9 cellular contexts compared by ENCODE assay signal in genomic region chr19:18002347-18002850, GRCh38. TPM values are rescaled to one million over a fixed set of nuclear protein-coding genes. Genes with fewer than 3 reads are reported as not detected.
DNase-seq lines count a peak whose midpoint lies in the region; ATAC-seq, FAIRE-seq and TF ChIP-seq lines count a peak whose summit lies in the region.
"Had no signal": no experiment of that assay in that cellular context is flagged by ENCODE, and none has a peak within 500 bp of the region (broad histone marks: within the 10 kb centered on the region; RNA-seq: fewer than 3 reads in every experiment).

No MANE protein-coding gene starts in this region.

- H3K4me1 ChIP-seq in keratinocyte (ENCODE audit: control insufficient read depth, extremely low read depth, insufficient read depth, low read length), result peaks cover 11% of the 10 kb centered on the region
- peaks cover 0 to 32% (median 7%) of the 10 kb centered on the region in 4 donors for H3K4me1 ChIP-seq in tibial nerve

- H3K36me3 Mint-ChIP-seq in activated T-cell treated with anti-CD3 and anti-CD28 coated beads, Interleukin-2, amount 50 U/mL, for 4 hours (ENCODE audit: insufficient read depth), result peaks cover 3% of the 10 kb centered on the region

- H3K9ac ChIP-seq in keratinocyte (ENCODE audit: control insufficient read depth, extremely low read depth, insufficient read depth, low read length), result no peak overlapping the region

- H3K9me3 Mint-ChIP-seq in activated T-cell treated with anti-CD3 and anti-CD28 coated beads, Interleukin-2, amount 50 U/mL, for 4 hours, result no peaks in the 10 kb centered on the region

- no peak for TF ChIP-seq POLR2A in tibial nerve (IDR thresholded peaks at IDR 0.05)

- H3K79me2 ChIP-seq in keratinocyte (ENCODE audit: control insufficient read depth, insufficient read depth, low read length), result peaks cover 6% of the 10 kb centered on the region

- 83 to 89% methylated on average over 23 to 27 of the region's 27 CpGs for WGBS in tibial nerve, 2 donors

- H4K20me1 ChIP-seq in keratinocyte (ENCODE audit: control insufficient read depth, extremely low read depth, insufficient read depth, low read length), result no peaks in the 10 kb centered on the region

- DNase-seq in activated T-cell treated with anti-CD3 and anti-CD28 coated beads, Interleukin-2, amount 50 U/mL, for 4 hours, result no peak
- DNase-seq in activated T-cell treated with anti-CD3 and anti-CD28 coated beads for 4 hours (no peak), keratinocyte (ENCODE audit: low read depth, low spot score) (no peak), tibial nerve (ENCODE audit: low spot score in 2 of 2) (no peak), NCI-H2227 (lab: John Stamatoyannopoulos, UW; ENCODE audit: unreplicated experiment) (no peak), NCI-H1694 (lab: John Stamatoyannopoulos, UW) (no peak)
- peak; percentile 46 to 49 for DNase-seq in activated T-cell treated with anti-CD3 and anti-CD28 coated beads, Interleukin-2, amount 50 U/mL, for 48 hours
- DNase-seq: islet precursor cell had no signal

- no peak for TF ChIP-seq EP300 in tibial nerve (IDR thresholded peaks at IDR 0.05)

- TF ChIP-seq CTCF in keratinocyte (optimal IDR thresholded peaks at IDR 0.05 in 1 of 3, IDR thresholded peaks at IDR 0.05 in 1 of 3, conservative IDR thresholded peaks at IDR 0.05 in 1 of 3; ENCODE audit: extremely low read depth in 1 of 3, insufficient read depth in 2 of 3, low read length in 3 of 3) (no peak), tibial nerve (IDR thresholded peaks at IDR 0.05) (no peak)

- H3K27me3 ChIP-seq in keratinocyte (ENCODE audit: control insufficient read depth, extremely low read depth, insufficient read depth, low read length) (no peaks in the 10 kb centered on the region), tibial nerve (no peaks in the 10 kb centered on the region)

- H3K36me3 ChIP-seq in keratinocyte (ENCODE audit: control insufficient read depth in 2 of 2, extremely low read depth in 1 of 2, insufficient read depth in 2 of 2, low read length in 2 of 2), result no peaks in the 10 kb centered on the region
- H3K36me3 ChIP-seq in tibial nerve, result no peaks in the 10 kb centered on the region

- H3K4me1 Mint-ChIP-seq in activated T-cell treated with anti-CD3 and anti-CD28 coated beads, Interleukin-2, amount 50 U/mL, for 4 hours (ENCODE audit: low read depth), result peaks cover 27% of the 10 kb centered on the region

- H3K4me2 ChIP-seq in keratinocyte (ENCODE audit: control insufficient read depth, extremely low read depth, insufficient read depth, low read depth, low read length), result peak overlapping the region; percentile 82

- H3K27me3 Mint-ChIP-seq in activated T-cell treated with anti-CD3 and anti-CD28 coated beads, Interleukin-2, amount 50 U/mL, for 4 hours (ENCODE audit: low read depth), result no peaks in the 10 kb centered on the region

- no peak overlapping the region for H3K27ac ChIP-seq in keratinocyte (ENCODE audit: control insufficient read depth, insufficient read depth, low read length)
- H3K27ac ChIP-seq in tibial nerve, result peak overlapping the region; percentile 83 to 96 (median 93)

- H3K4me3 Mint-ChIP-seq in activated T-cell treated with anti-CD3 and anti-CD28 coated beads, Interleukin-2, amount 50 U/mL, for 4 hours, result peak overlapping the region; percentile 89

- H3K4me3 ChIP-seq in keratinocyte (ENCODE audit: control insufficient read depth in 2 of 3, extremely low read depth in 1 of 3, insufficient read depth in 2 of 3, low read depth in 1 of 3, low read length in 3 of 3) (no peak overlapping the region), tibial nerve (peak overlapping the region; percentile 56 to 69 (median 61))

- no peaks in the 10 kb centered on the region for H3K9me1 ChIP-seq in keratinocyte (ENCODE audit: control insufficient read depth, extremely low read depth, insufficient read depth, low read length)

- H3K9me3 ChIP-seq in keratinocyte (ENCODE audit: control insufficient read depth, low read depth, low read length) (no peaks in the 10 kb centered on the region), tibial nerve (no peaks in the 10 kb centered on the region)

- dilution Hi-C loops in keratinocyte (cut with MboI; ENCODE audit: extremely low pct_ligation_motif_present, low sequenced_read_pairs), result no loop called here

- FAIRE-seq in keratinocyte (lab: Jason Lieb, UNC), result no peak

- no peak overlapping the region for H2AFZ ChIP-seq in keratinocyte (ENCODE audit: control insufficient read depth, low read length)

- no peak for ATAC-seq in activated T-cell treated with anti-CD3 and anti-CD28 coated beads, Interleukin-2, amount 50 U/mL, for 4 hours
- ATAC-seq in HG03097 (IDR thresholded peaks at IDR 0.05; ENCODE audit: low FRiP score, unreplicated experiment), result no peak

RNA-seq across cellular contexts. Expression of gene ARRDC2, which starts 5.6 kb away (rescaled TPM):
- total RNA-seq in activated T-cell treated with anti-CD3 and anti-CD28 coated beads, Interleukin-2, amount 50 U/mL, for 4 hours, result 10 to 100 TPM; 19.4 to 24.4 (median 22.4) TPM
- polyA plus RNA-seq in keratinocyte, result 2.4 to 3.5 TPM (median 2.5 TPM) in 3 replicates
- polyA plus RNA-seq in keratinocyte (2011; ENCODE audit: low read depth), result 5.3 TPM
- polyA plus RNA-seq in keratinocyte (2011; cell fraction: cytosol; rRNA removed), result 1.9 and 3.1 TPM in 2 replicates
- polyA plus RNA-seq in keratinocyte (2011; cell fraction: nucleus; rRNA removed), result 4.0 and 4.8 TPM in 2 replicates
- polyA plus RNA-seq in keratinocyte (2012; ENCODE audit: low replicate concordance), result 2.9 and 3.8 TPM in 2 replicates
- 1.0 to 1.6 TPM (median 1.3 TPM) in 3 replicates for polyA minus RNA-seq in keratinocyte
- polyA minus RNA-seq in keratinocyte (2011; cell fraction: cytosol; rRNA and poly(A)+ RNA removed), result 4.4 TPM
- 2.8 and 6.6 TPM in 2 replicates for polyA minus RNA-seq in keratinocyte (2011; cell fraction: nucleus; rRNA and poly(A)+ RNA removed)
- 100 to 1,000 TPM; 127 to 180 (median 177) TPM for total RNA-seq in tibial nerve

RNA-seq across cellular contexts. Expression of gene KCNN1, which starts 35.5 kb away (rescaled TPM):
- total RNA-seq in activated T-cell treated with anti-CD3 and anti-CD28 coated beads, Interleukin-2, amount 50 U/mL, for 4 hours, result under 1 TPM in 2 of 3 donors, not detected in 1; 0.24 to 0.32 TPM
- not detected in 3 replicates for polyA plus RNA-seq in keratinocyte
- polyA plus RNA-seq in keratinocyte (2011; ENCODE audit: low read depth), result not detected
- polyA plus RNA-seq in keratinocyte (2011; cell fraction: cytosol; rRNA removed), result not detected in 2 replicates
- not detected in 2 replicates for polyA plus RNA-seq in keratinocyte (2011; cell fraction: nucleus; rRNA removed)
- polyA plus RNA-seq in keratinocyte (2012; ENCODE audit: low replicate concordance), result 0.06 TPM in 1 of 2 replicates, not detected in the other
- not detected in 3 replicates for polyA minus RNA-seq in keratinocyte
- polyA minus RNA-seq in keratinocyte (2011; cell fraction: cytosol; rRNA and poly(A)+ RNA removed), result not detected
- not detected in 2 replicates for polyA minus RNA-seq in keratinocyte (2011; cell fraction: nucleus; rRNA and poly(A)+ RNA removed)
- under 1 TPM in 1 of 4 donors, not detected in 3; under 0.01 TPM for total RNA-seq in tibial nerve

Comparison
In these comparisons a context has a peak if more than half of its experiments do, and no peak if none do; other contexts are left out.
1. DNase-seq: peak in activated T-cell treated with anti-CD3 and anti-CD28 coated beads, Interleukin-2, amount 50 U/mL, for 48 hours (2 of 2); none in activated T-cell treated with anti-CD3 and anti-CD28 coated beads, Interleukin-2, amount 50 U/mL, for 4 hours (single experiment), activated T-cell treated with anti-CD3 and anti-CD28 coated beads for 4 hours (single experiment), keratinocyte (single experiment), tibial nerve (0 of 2), NCI-H2227 (single experiment) and NCI-H1694 (single experiment).
2. H3K4me3 ChIP-seq: peak in tibial nerve (4 of 4); none in keratinocyte (0 of 3).
3. RNA of gene ARRDC2, which starts 5.6 kb away (total RNA-seq): 127 to 180 TPM in tibial nerve; 19.4 to 24.4 TPM in activated T-cell treated with anti-CD3 and anti-CD28 coated beads, Interleukin-2, amount 50 U/mL, for 4 hours; every median in the first group is over 4 times any median in the second.